Comparison of ENCODE assay signal across 12 cellular contexts in genomic region chr10:72058989-72059842, GRCh38. TPM values are rescaled to one million over a fixed set of nuclear protein-coding genes. Genes with fewer than 3 reads are reported as not detected.
DNase-seq lines count a peak whose midpoint lies in the region; ATAC-seq and TF ChIP-seq lines count a peak whose summit lies in the region.
"Had no signal": no experiment of that assay in that cellular context is flagged by ENCODE, and none has a peak within 500 bp of the region (broad histone marks: within the 10 kb centered on the region; RNA-seq: fewer than 3 reads in every experiment).

No MANE protein-coding gene starts in this region.

- H3K27me3 ChIP-seq in CD8-positive, alpha-beta memory T cell (ENCODE audit: insufficient read depth, low read length, poor library complexity, severe bottlenecking) = no peaks in the 10 kb centered on the region
- H3K27me3 ChIP-seq: vagina had no signal

- peaks cover 21 to 50% (median 21%) of the 10 kb centered on the region in 3 donors for H3K4me1 Mint-ChIP-seq in CD8-positive, alpha-beta memory T cell
- H3K4me1 Mint-ChIP-seq in naive thymus-derived CD8-positive, alpha-beta T cell = peaks cover 38 to 66% (median 47%) of the 10 kb centered on the region in 4 donors
- peaks cover 9% of the 10 kb centered on the region for H3K4me1 Mint-ChIP-seq in progenitor cell of endocrine pancreas (ENCODE audit: low read depth)

- H3K4me1 ChIP-seq in CD8-positive, alpha-beta memory T cell (ENCODE audit: insufficient read depth, low read length) = no peaks in the 10 kb centered on the region
- H3K4me1 ChIP-seq: vagina had no signal

- no peak overlapping the region for H3K27ac ChIP-seq in CD8-positive, alpha-beta memory T cell (ENCODE audit: low read depth, low read length)
- H3K27ac ChIP-seq: vagina had no signal

- no peak for DNase-seq in CD8-positive, alpha-beta memory T cell
- peak; percentile 7 for DNase-seq in NCI-H2171 (lab: John Stamatoyannopoulos, UW)
- DNase-seq in activated naive CD8-positive, alpha-beta T cell treated with anti-CD3 and anti-CD28 coated beads, Interleukin-2, amount 50 U/mL, for 16 hours (ENCODE audit: low read depth, low spot score) = peak; percentile 27
- DNase-seq in naive thymus-derived CD8-positive, alpha-beta T cell = peak in 3 of 10 donors; percentile 28 to 34 (median 32)
- no peak for DNase-seq in progenitor cell of endocrine pancreas (ENCODE audit: low spot score, unreplicated experiment)
- DNase-seq: DMS53, kidney glomerular epithelial cell, NCI-H524 treated with DMSO at 0.1 percent for 48 hours, occipital lobe had no signal

- H3K36me3 Mint-ChIP-seq in CD8-positive, alpha-beta memory T cell = peaks cover 0 to 38% (median 4%) of the 10 kb centered on the region in 3 donors
- H3K36me3 Mint-ChIP-seq in naive thymus-derived CD8-positive, alpha-beta T cell = peaks cover 0 to 43% (median 0%) of the 10 kb centered on the region in 3 donors
- H3K36me3 Mint-ChIP-seq in progenitor cell of endocrine pancreas (ENCODE audit: insufficient read depth) = no peaks in the 10 kb centered on the region

- CTCF ChIA-PET in CD8-positive, alpha-beta memory T cell (lab: Charles Lee) = interaction anchor here (1.0 to 3.7 kb wide), 3 partner anchors 11 to 49 kb away, joined by 3 to 37 read pairs (median 5); partner anchors contain the start of gene SPOCK2

- H3K27ac Mint-ChIP-seq in CD8-positive, alpha-beta memory T cell = peak overlapping the region; percentile 55 to 95 (median 76)
- peak overlapping the region; percentile 72 to 98 (median 83) for H3K27ac Mint-ChIP-seq in naive thymus-derived CD8-positive, alpha-beta T cell
- H3K27ac Mint-ChIP-seq in progenitor cell of endocrine pancreas = no peak overlapping the region

- H3K9me3 Mint-ChIP-seq in CD8-positive, alpha-beta memory T cell = peaks cover 0 to 4% (median 0%) of the 10 kb centered on the region in 5 donors
- H3K9me3 Mint-ChIP-seq in naive thymus-derived CD8-positive, alpha-beta T cell = no peaks in the 10 kb centered on the region
- no peaks in the 10 kb centered on the region for H3K9me3 Mint-ChIP-seq in progenitor cell of endocrine pancreas (ENCODE audit: low read depth)

- POLR2A ChIA-PET in CD8-positive, alpha-beta memory T cell (lab: Charles Lee) = interaction anchor here (0.5 to 1.4 kb wide), 4 partner anchors 11 to 157 kb away, joined by 3 to 5 read pairs (median 3); partner anchors contain the start of genes ANAPC16 and ASCC1
- POLR2A ChIA-PET in naive thymus-derived CD8-positive, alpha-beta T cell (lab: Charles Lee) = interaction anchor here (0.8 to 7.7 kb wide), 20 partner anchors 7 to 263 kb away, joined by 3 to 64 read pairs (median 4); partner anchors contain the start of genes ANAPC16 and ASCC1

- H3K36me3 ChIP-seq in CD8-positive, alpha-beta memory T cell (ENCODE audit: insufficient read depth, low read length) = peaks cover 20% of the 10 kb centered on the region
- H3K36me3 ChIP-seq: vagina had no signal

- H3K4me3 Mint-ChIP-seq in CD8-positive, alpha-beta memory T cell = peak overlapping the region in 2 of 7 donors; percentile 34 to 70
- peak overlapping the region in 5 of 10 donors; percentile 21 to 58 (median 48) for H3K4me3 Mint-ChIP-seq in naive thymus-derived CD8-positive, alpha-beta T cell
- H3K4me3 Mint-ChIP-seq in progenitor cell of endocrine pancreas (ENCODE audit: low read depth) = no peak overlapping the region

- H3K4me3 ChIP-seq in CD8-positive, alpha-beta memory T cell (ENCODE audit: low read length) = no peak overlapping the region
- H3K4me3 ChIP-seq: vagina had no signal

- peak; percentile 31 to 40 for ATAC-seq in naive thymus-derived CD8-positive, alpha-beta T cell
- no peak for ATAC-seq in HG03045 (IDR thresholded peaks at IDR 0.05; ENCODE audit: unreplicated experiment)
- no peak for ATAC-seq in HG02938 (IDR thresholded peaks at IDR 0.05; ENCODE audit: unreplicated experiment)

- no peaks in the 10 kb centered on the region for H3K9me3 ChIP-seq in CD8-positive, alpha-beta memory T cell (ENCODE audit: low read length)
- H3K9me3 ChIP-seq: vagina had no signal

- H3K27me3 Mint-ChIP-seq in CD8-positive, alpha-beta memory T cell = peaks cover 0 to 8% of the 10 kb centered on the region in 2 donors
- H3K27me3 Mint-ChIP-seq in naive thymus-derived CD8-positive, alpha-beta T cell = no peaks in the 10 kb centered on the region
- no peaks in the 10 kb centered on the region for H3K27me3 Mint-ChIP-seq in progenitor cell of endocrine pancreas

- TF ChIP-seq CTCF in progenitor cell of endocrine pancreas (IDR thresholded peaks at IDR 0.05; ENCODE audit: unreplicated experiment) = no peak

RNA-seq across cellular contexts. Expression of gene SPOCK2, which starts 29.1 kb away (rescaled TPM):
- 10 to 100 TPM; 63.0 to 69.2 TPM for total RNA-seq in CD8-positive, alpha-beta memory T cell
- 202 TPM for polyA plus RNA-seq in CD8-positive, alpha-beta memory T cell
- 100 to 1,000 TPM; 566 to 578 TPM for total RNA-seq in naive thymus-derived CD8-positive, alpha-beta T cell
- polyA plus RNA-seq in naive thymus-derived CD8-positive, alpha-beta T cell = 100 to 1,000 TPM; 177 to 292 (median 235) TPM
- total RNA-seq in progenitor cell of endocrine pancreas = 47.7 and 49.1 TPM in 2 replicates

Comparison
In these comparisons a context has a peak if more than half of its experiments do, and no peak if none do; other contexts are left out.
1. DNase-seq: peak in NCI-H2171 (single experiment) and activated naive CD8-positive, alpha-beta T cell treated with anti-CD3 and anti-CD28 coated beads, Interleukin-2, amount 50 U/mL, for 16 hours (single experiment); none in CD8-positive, alpha-beta memory T cell (0 of 5) and progenitor cell of endocrine pancreas (single experiment).
2. ATAC-seq: peak in naive thymus-derived CD8-positive, alpha-beta T cell (2 of 2); none in HG03045 (single experiment) and HG02938 (single experiment).
3. RNA of gene SPOCK2, which starts 29.1 kb away (total RNA-seq): 566 to 578 TPM in naive thymus-derived CD8-positive, alpha-beta T cell; 63.0 to 69.2 TPM in CD8-positive, alpha-beta memory T cell and 47.7 to 49.1 TPM in progenitor cell of endocrine pancreas; every median in the first group is over 4 times any median in the second.